In the genomic region with DNA sequence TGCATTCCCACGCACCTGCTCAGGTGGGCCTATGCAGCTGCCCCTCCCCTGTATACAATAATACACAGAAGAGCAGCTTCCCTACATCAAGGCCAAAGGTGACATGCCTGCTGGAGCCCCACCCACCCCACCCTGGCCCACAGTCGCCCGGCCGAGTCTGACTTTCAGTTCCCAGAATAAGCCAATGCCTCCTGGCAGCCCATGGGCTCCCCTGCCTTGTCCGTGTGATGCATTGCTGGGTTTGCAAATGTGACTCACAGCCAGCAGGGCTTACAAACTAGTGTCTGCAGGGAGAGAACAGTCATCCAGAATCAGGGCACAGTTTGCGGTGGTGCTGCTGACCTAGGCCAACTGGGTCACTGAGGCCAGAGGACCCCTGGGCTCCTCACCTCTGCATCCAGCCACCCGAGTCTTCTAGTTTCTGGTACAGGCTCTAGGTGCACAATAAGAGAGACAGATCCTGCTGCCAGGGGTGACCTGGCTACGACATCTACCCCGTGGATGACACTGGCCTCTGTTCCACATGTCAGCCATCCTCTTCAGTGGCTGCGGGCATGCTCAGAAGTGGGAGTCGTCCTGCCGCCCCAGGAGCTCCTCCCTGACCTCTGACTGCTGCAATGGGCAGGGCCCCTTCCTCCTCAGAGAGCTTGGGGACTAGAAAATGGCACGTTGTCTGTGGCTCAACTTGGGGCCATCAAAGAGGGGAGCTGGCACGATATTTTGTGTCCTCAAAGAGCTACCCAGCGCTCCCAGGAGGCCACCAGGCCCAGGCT, we compare ENCODE assay signal across 8 cellular contexts.
DNase-seq lines count a peak whose midpoint lies in the region; ATAC-seq and TF ChIP-seq lines count a peak whose summit lies in the region.

No MANE protein-coding gene starts in this region.

- H3K27ac ChIP-seq in mammary epithelial cell (ENCODE audit: insufficient read depth, low read depth, low read length): no peak overlapping the region

- DNase-seq in AG09319 (ENCODE audit: extremely low read depth, low read depth): peak; percentile 34
- peak; percentile 47 for DNase-seq in HK-2 (ENCODE audit: unreplicated experiment)
- peak; percentile 59 for DNase-seq in mammary epithelial cell
- peak; percentile 65 for DNase-seq in medulla oblongata (ENCODE audit: extremely low spot score)
- DNase-seq in BE2C: no peak
- DNase-seq in 8988T: no peak
- DNase-seq in stimulated activated CD4-positive, alpha-beta T cell treated with anti-CD3 and anti-CD28 coated beads, Interleukin-15, amount 100 ng/mL, for 24 hours: no peak

- H3K36me3 ChIP-seq in mammary epithelial cell (ENCODE audit: insufficient read depth, low read length) (no peaks in the 10 kb centered on the region), BE2C (no peaks in the 10 kb centered on the region)

- CTCF ChIA-PET in mammary epithelial cell (lab: Charles Lee; ENCODE audit: low non-redundant PET): no interaction called here

- H2AFZ ChIP-seq in mammary epithelial cell (ENCODE audit: low read depth, low read length): no peak overlapping the region

- H3K9ac ChIP-seq in mammary epithelial cell (ENCODE audit: insufficient read depth, low read length): no peak overlapping the region

- H3K27me3 ChIP-seq in mammary epithelial cell (ENCODE audit: insufficient read depth, low read length) (no peaks in the 10 kb centered on the region), BE2C (no peaks in the 10 kb centered on the region)

- ATAC-seq in GM21526 (IDR thresholded peaks at IDR 0.05; ENCODE audit: low FRiP score, unreplicated experiment): no peak

- H3K79me2 ChIP-seq in mammary epithelial cell (ENCODE audit: insufficient read depth, low read length): peaks cover 93% of the 10 kb centered on the region

- 95% methylated on average over 10 of the region's 15 CpGs for WGBS in mammary epithelial cell (ENCODE audit: low coverage, missing lambda C conversion rate)

- intact Hi-C loops in mammary epithelial cell (cut with micrococcal nuclease): no loop called here

- H4K20me1 ChIP-seq in mammary epithelial cell (ENCODE audit: insufficient read depth, low read length): no peaks in the 10 kb centered on the region

- dilution Hi-C loops in mammary epithelial cell (cut with HindIII; ENCODE audit: low sequenced_read_pairs): loop anchor here (5.0 kb wide), 1 partner anchor 35 kb away; no protein-coding TSS in a partner anchor

- TF ChIP-seq CTCF in AG09319 (IDR thresholded peaks at IDR 0.05; ENCODE audit: low read depth, low read length) (no peak), mammary epithelial cell (conservative IDR thresholded peaks at IDR 0.05 in 1 of 2, IDR thresholded peaks at IDR 0.05 in 1 of 2; ENCODE audit: extremely low read depth in 1 of 2, insufficient read depth in 1 of 2, low read depth in 1 of 2, low read length in 2 of 2) (no peak), BE2C (IDR thresholded peaks at IDR 0.05; ENCODE audit: low read depth, low read length) (no peak)

- H3K4me3 ChIP-seq in mammary epithelial cell (replicated peaks in 1 of 3; ENCODE audit: insufficient read depth in 1 of 3, low read depth in 2 of 3, low read length in 3 of 3): no peak overlapping the region
- H3K4me3 ChIP-seq in BE2C (ENCODE audit: low read depth, low read length): no peak overlapping the region

- in situ Hi-C loops in mammary epithelial cell (cut with MboI; ENCODE audit: low sequenced_read_pairs in 2 of 2): no loop called here

- H3K4me1 ChIP-seq in mammary epithelial cell (ENCODE audit: insufficient read depth, low read length) (peaks cover 36% of the 10 kb centered on the region), BE2C (peaks cover 84% of the 10 kb centered on the region)

- BruUV-seq in mammary epithelial cell (replicated peaks; lab: Mats Ljungman, UMichigan): no TSS peak

- H3K4me2 ChIP-seq in mammary epithelial cell (ENCODE audit: insufficient read depth, low read depth, low read length): no peak overlapping the region

- H3K9me3 ChIP-seq in mammary epithelial cell (replicated peaks; ENCODE audit: insufficient read depth, low read length) (no peaks in the 10 kb centered on the region), BE2C (no peaks in the 10 kb centered on the region)

Comparison
In these comparisons a context has a peak if more than half of its experiments do, and no peak if none do; other contexts are left out.
1. DNase-seq: peak in AG09319 (single experiment), HK-2 (single experiment), mammary epithelial cell (single experiment) and medulla oblongata (single experiment); none in BE2C (single experiment), 8988T (single experiment) and stimulated activated CD4-positive, alpha-beta T cell treated with anti-CD3 and anti-CD28 coated beads, Interleukin-15, amount 100 ng/mL, for 24 hours (single experiment).